In genomic region chr18:64099244-64099643, GRCh38 we compare ENCODE assay signal across 20 cellular contexts. TPM values are rescaled to one million over a fixed set of nuclear protein-coding genes. Genes with fewer than 3 reads are reported as not detected.
DNase-seq lines count a peak whose midpoint lies in the region; ATAC-seq and TF ChIP-seq lines count a peak whose summit lies in the region.
"Had no signal": no experiment of that assay in that cellular context is flagged by ENCODE, and none has a peak within 500 bp of the region (broad histone marks: within the 10 kb centered on the region; RNA-seq: fewer than 3 reads in every experiment).

No MANE protein-coding gene starts in this region.

- DNase-seq in Right ventricle myocardium superior = no peak
- DNase-seq in hypothalamus (lab: John Stamatoyannopoulos, UW) = no peak
- no peak for DNase-seq in kidney tubule cell (ENCODE audit: low spot score)
- no peak for DNase-seq in AG08395 (ENCODE audit: low spot score)
- DNase-seq: activated CD4-positive, alpha-beta T cell treated with anti-CD3 and anti-CD28 coated beads, Interleukin-2, amount 50 U/mL, for 48 hours; activated naive CD4-positive, alpha-beta T cell treated with anti-CD3 and anti-CD28 coated beads for 36 hours; mesenchymal stem cell; naive thymus-derived CD8-positive, alpha-beta T cell; SW 1271 had no signal

- H3K79me2 ChIP-seq in OCI-LY3 (ENCODE audit: low read length) = no peaks in the 10 kb centered on the region
- H3K79me2 ChIP-seq: hepatocyte had no signal

- no peaks in the 10 kb centered on the region for H4K20me1 ChIP-seq in OCI-LY3 (ENCODE audit: insufficient read depth, low read length)

- H3K36me3 ChIP-seq in OCI-LY3 (replicated peaks; ENCODE audit: low read depth, low read length) = no peaks in the 10 kb centered on the region
- H3K36me3 ChIP-seq: prostate gland had no signal

- intact Hi-C loops in Right ventricle myocardium superior (cut with DNase I) = no loop called here

- H3K27ac ChIP-seq in OCI-LY3 (ENCODE audit: low read length) = peak overlapping the region; percentile 46; the same call in 1 of the 2 replicates
- H3K27ac ChIP-seq: hepatocyte, prostate gland had no signal

- H3K4me2 ChIP-seq in OCI-LY3 (ENCODE audit: low read length) = peak overlapping the region; percentile 77
- H3K4me2 ChIP-seq: hepatocyte had no signal

- H3K27me3 ChIP-seq in OCI-LY3 (ENCODE audit: low read depth, low read length) = no peaks in the 10 kb centered on the region
- H3K27me3 ChIP-seq: hepatocyte had no signal

- H3K9me3 ChIP-seq in OCI-LY3 (ENCODE audit: insufficient read depth, low read length) = no peaks in the 10 kb centered on the region
- H3K9me3 ChIP-seq: prostate gland had no signal

- peaks cover 39% of the 10 kb centered on the region for H3K4me1 ChIP-seq in OCI-LY3 (ENCODE audit: low read length)
- H3K4me1 ChIP-seq: prostate gland had no signal

- H3K4me3 ChIP-seq in OCI-LY3 (ENCODE audit: low read length) = peak overlapping the region; percentile 63
- H3K4me3 ChIP-seq: hepatocyte, prostate gland had no signal

- peak overlapping the region; percentile 26 for H3K9ac ChIP-seq in OCI-LY3 (ENCODE audit: low read length)

- peak; percentile 58 for ATAC-seq in GM18868 (IDR thresholded peaks at IDR 0.05; ENCODE audit: unreplicated experiment)
- ATAC-seq in GM21526 (IDR thresholded peaks at IDR 0.05; ENCODE audit: low FRiP score, unreplicated experiment) = peak; percentile 83
- ATAC-seq in HG02981 (IDR thresholded peaks at IDR 0.05; ENCODE audit: unreplicated experiment) = peak; percentile 47
- no peak for ATAC-seq in Right ventricle myocardium superior (ENCODE audit: poor library complexity)
- ATAC-seq: naive thymus-derived CD8-positive, alpha-beta T cell had no signal

- peak overlapping the region; percentile 62 for H2AFZ ChIP-seq in OCI-LY3 (ENCODE audit: low read depth, low read length)
- H2AFZ ChIP-seq: hepatocyte had no signal

- no peak for TF ChIP-seq CTCF in OCI-LY3 (IDR thresholded peaks at IDR 0.05; ENCODE audit: low read depth, low read length)

RNA-seq across cellular contexts. Expression of gene LINC00305, which starts 49.6 kb away (rescaled TPM):
- not detected for total RNA-seq in Right ventricle myocardium superior
- total RNA-seq: activated naive CD4-positive, alpha-beta T cell treated with anti-CD3 and anti-CD28 coated beads for 36 hours; astrocyte; cerebellum; Daoy; H4; naive thymus-derived CD8-positive, alpha-beta T cell; prostate gland; temporal lobe had no signal
